In the genomic region with DNA sequence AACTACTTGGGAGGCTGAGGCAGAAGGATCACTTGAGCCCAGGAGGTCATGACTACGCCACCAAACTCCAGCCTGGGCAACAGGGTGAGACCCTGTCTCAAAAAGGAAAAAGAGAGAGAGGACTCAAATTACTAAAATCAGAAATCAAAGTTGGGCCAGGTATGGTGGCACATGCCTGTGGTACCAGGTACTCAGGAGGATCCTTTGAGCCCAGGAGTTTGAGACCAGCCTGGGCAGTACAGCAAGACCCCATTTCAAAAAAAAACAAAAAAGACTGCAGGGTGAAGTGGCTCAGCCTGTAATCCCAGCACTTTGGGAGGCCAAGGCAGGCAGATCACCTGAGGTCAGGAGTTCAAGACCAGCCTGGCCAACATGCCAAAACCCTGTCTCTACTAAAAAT, we compare ENCODE assay signal across 6 cellular contexts. TPM values are rescaled to one million over a fixed set of nuclear protein-coding genes. Genes with fewer than 3 reads are reported as not detected.
A peak's percentile ranks its signal among the peaks of the same experiment; 100 is the strongest.
DNase-seq lines count a peak whose midpoint lies in the region; ATAC-seq, FAIRE-seq and TF ChIP-seq lines count a peak whose summit lies in the region.
"Not testable (repeated sequence)": the region's sequence is repeated elsewhere in the genome, so short reads cannot be mapped to it uniquely, and the experiment has no call there.

No MANE protein-coding gene starts in this region.

- not testable (repeated sequence) for H3K27me3 ChIP-seq in K562 (ENCODE audit: control insufficient read depth in 2 of 2, insufficient read depth in 2 of 2, low read length in 2 of 2); HepG2 (ENCODE audit: control insufficient read depth in 1 of 2, insufficient read depth in 2 of 2, low read length in 2 of 2); gastrocnemius medialis

- H3K9ac ChIP-seq in K562 (ENCODE audit: insufficient read depth in 1 of 2, low read depth in 2 of 2, low read length in 2 of 2); HepG2 (ENCODE audit: insufficient read depth, low read depth, low read length): not testable (repeated sequence)

- H3K27ac Mint-ChIP-seq in CD14-positive monocyte: peak overlapping the region; percentile 77 to 89 (median 88)
- peak overlapping the region; percentile 72 for H3K27ac Mint-ChIP-seq in dendritic cell treated with granulocyte-macrophage colony-stimulating factor and Interleukin-4, amounts not matched to agents 40 ng/mL and 50 ng/mL, for 4 days

- H3K9me3 ChIP-seq in HEK293 (ENCODE audit: control insufficient read depth, insufficient read depth, low read depth, low read length); K562 (replicated peaks; ENCODE audit: control insufficient read depth, insufficient read depth, low read depth, low read length); HepG2 (ENCODE audit: low read length); gastrocnemius medialis: not testable (repeated sequence)

- intact Hi-C loops in CD14-positive monocyte (cut with micrococcal nuclease); K562 (cut with micrococcal nuclease); dendritic cell treated with granulocyte-macrophage colony-stimulating factor and Interleukin-4, amounts not matched to agents 40 ng/mL and 50 ng/mL, for 4 days (cut with micrococcal nuclease); HepG2 (cut with micrococcal nuclease; ENCODE audit: unreplicated experiment); gastrocnemius medialis (cut with DNase I; ENCODE audit: low total_unique reads): not testable (repeated sequence)

- H3K36me3 Mint-ChIP-seq in CD14-positive monocyte: peaks cover 12 to 21% of the 10 kb centered on the region in 2 donors
- H3K36me3 Mint-ChIP-seq in dendritic cell treated with granulocyte-macrophage colony-stimulating factor and Interleukin-4, amounts not matched to agents 40 ng/mL and 50 ng/mL, for 4 days (ENCODE audit: low read depth): peaks cover 24% of the 10 kb centered on the region

- not testable (repeated sequence) for H3K27me3 Mint-ChIP-seq in CD14-positive monocyte (ENCODE audit: low read depth in 3 of 3); dendritic cell treated with granulocyte-macrophage colony-stimulating factor and Interleukin-4, amounts not matched to agents 40 ng/mL and 50 ng/mL, for 4 days

- not testable (repeated sequence) for TF ChIP-seq POLR2A in K562 (conservative IDR thresholded peaks at IDR 0.05); HepG2 (IDR thresholded peaks at IDR 0.05; ENCODE audit: insufficient read depth in 1 of 2, low read depth in 2 of 2, low read length in 2 of 2); gastrocnemius medialis (IDR thresholded peaks at IDR 0.05)

- H2AFZ ChIP-seq in K562 (ENCODE audit: low read depth, low read length); HepG2 (ENCODE audit: low read length): not testable (repeated sequence)

- H3K4me1 ChIP-seq in HEK293 (ENCODE audit: control insufficient read depth, insufficient read depth, low read length) (peaks cover 13% of the 10 kb centered on the region), K562 (replicated peaks in 1 of 2; ENCODE audit: control insufficient read depth in 2 of 2, insufficient read depth in 2 of 2, low read length in 2 of 2) (peaks cover 14 to 18% of the 10 kb centered on the region in 2 experiments), gastrocnemius medialis (peaks cover 22 to 26% of the 10 kb centered on the region in 2 donors)
- H3K4me1 ChIP-seq in HepG2 (ENCODE audit: insufficient read depth, low read length): not testable (repeated sequence)

- H4K20me1 ChIP-seq in K562 (replicated peaks; ENCODE audit: control insufficient read depth, insufficient read depth, low read length): peaks cover 10% of the 10 kb centered on the region; the same call in 1 of the 2 replicates
- H4K20me1 ChIP-seq in HepG2 (ENCODE audit: insufficient read depth, low read length): not testable (repeated sequence)

- H3K27ac ChIP-seq in HEK293 (ENCODE audit: extremely low read depth, low read depth, low read length); K562 (ENCODE audit: extremely low read depth, low read depth, low read length); HepG2 (ENCODE audit: extremely low read length, insufficient read depth, low read length): not testable (repeated sequence)
- peak overlapping the region; percentile 14 to 96 (median 92) for H3K27ac ChIP-seq in gastrocnemius medialis

- H3K9me1 ChIP-seq in K562 (ENCODE audit: control insufficient read depth, insufficient read depth, low read length): not testable (repeated sequence)

- not testable (repeated sequence) for ATAC-seq in K562, HepG2, gastrocnemius medialis

- peaks cover 11% of the 10 kb centered on the region; the same call in 2 of the 3 replicates for H3K79me2 ChIP-seq in K562 (ENCODE audit: control insufficient read depth, insufficient read depth, low read length)
- H3K79me2 ChIP-seq in HepG2 (ENCODE audit: insufficient read depth, low read length): not testable (repeated sequence)

- TF ChIP-seq RAD21 in K562 (CRISPR knock-in tag; conservative IDR thresholded peaks at IDR 0.05 in 1 of 2, IDR thresholded peaks at IDR 0.05 in 1 of 2); HepG2 (CRISPR knock-in tag; IDR thresholded peaks at IDR 0.05): not testable (repeated sequence)

- not testable (repeated sequence) for H3K4me3 ChIP-seq in HEK293 (ENCODE audit: low read depth, low read length); K562; HepG2 (replicated peaks in 1 of 3; ENCODE audit: insufficient read depth in 1 of 3, low read depth in 2 of 3, low read length in 3 of 3); gastrocnemius medialis

- not testable (repeated sequence) for DNase-seq in CD14-positive monocyte (ENCODE audit: low spot score); K562 (ENCODE audit: extremely low read depth in 1 of 4, low spot score in 3 of 4); HepG2 (ENCODE audit: low spot score); gastrocnemius medialis

- CTCF ChIA-PET in HEK293 (lab: Yijun Ruan, JAX): interaction anchor here (0.7 kb wide), 1 partner anchor 12 kb away, joined by 5 read pairs; no protein-coding TSS in a partner anchor
- CTCF ChIA-PET in K562 (lab: Yijun Ruan, JAX; ENCODE audit: low intra/inter-chr PET ratio); HepG2 (lab: Yijun Ruan, JAX; ENCODE audit: low intra/inter-chr PET ratio, low total read pairs): not testable (repeated sequence)

- H3K9me3 Mint-ChIP-seq in CD14-positive monocyte: peaks cover 5 to 19% (median 12%) of the 10 kb centered on the region in 7 donors
- peaks cover 13% of the 10 kb centered on the region for H3K9me3 Mint-ChIP-seq in dendritic cell treated with granulocyte-macrophage colony-stimulating factor and Interleukin-4, amounts not matched to agents 40 ng/mL and 50 ng/mL, for 4 days

- H3K4me1 Mint-ChIP-seq in CD14-positive monocyte: peaks cover 33% of the 10 kb centered on the region
- H3K4me1 Mint-ChIP-seq in dendritic cell treated with granulocyte-macrophage colony-stimulating factor and Interleukin-4, amounts not matched to agents 40 ng/mL and 50 ng/mL, for 4 days (ENCODE audit: low read depth): peaks cover 49% of the 10 kb centered on the region

- H3K36me3 ChIP-seq in HEK293 (ENCODE audit: control insufficient read depth in 2 of 2, insufficient read depth in 1 of 2, low read length in 2 of 2); K562 (ENCODE audit: control insufficient read depth, insufficient read depth, low read length); HepG2 (replicated peaks in 1 of 2; ENCODE audit: control insufficient read depth in 1 of 2, insufficient read depth in 2 of 2, low read length in 2 of 2); gastrocnemius medialis: not testable (repeated sequence)

- not testable (repeated sequence) for H3K4me3 Mint-ChIP-seq in CD14-positive monocyte; dendritic cell treated with granulocyte-macrophage colony-stimulating factor and Interleukin-4, amounts not matched to agents 40 ng/mL and 50 ng/mL, for 4 days

- in situ Hi-C loops in K562 (cut with MboI); HepG2 (cut with HindIII; ENCODE audit: extremely low pct_ligation_motif_present, low pct_unique_long_range_greater_than_20kb); gastrocnemius medialis (cut with MboI; ENCODE audit: low sequenced_read_pairs in 4 of 4): not testable (repeated sequence)

- not testable (repeated sequence) for H3K4me2 ChIP-seq in K562 (ENCODE audit: insufficient read depth, low read length); HepG2 (ENCODE audit: low read depth, low read length)

- BruUV-seq in K562 (replicated peaks; lab: Mats Ljungman, UMichigan); HepG2 (replicated peaks; lab: Mats Ljungman, UMichigan): not testable (repeated sequence)

- TF ChIP-seq EP300 in K562 (IDR thresholded peaks at IDR 0.05; ENCODE audit: low read length); HepG2 (IDR thresholded peaks at IDR 0.05; ENCODE audit: low read depth in 2 of 2, low read length in 2 of 2); HepG2 (CRISPR knock-in tag; IDR thresholded peaks at IDR 0.05; ENCODE audit: borderline replicate concordance): not testable (repeated sequence)

- FAIRE-seq in K562 (lab: Jason Lieb, UNC); HepG2 (lab: Jason Lieb, UNC): not testable (repeated sequence)

- TF ChIP-seq CTCF in CD14-positive monocyte (IDR thresholded peaks at IDR 0.05); HEK293 (tag by site-specific recombination; IDR thresholded peaks at IDR 0.05); K562 (IDR thresholded peaks at IDR 0.05 in 2 of 3, conservative IDR thresholded peaks at IDR 0.05 in 1 of 3; ENCODE audit: insufficient read depth in 2 of 3, low read depth in 1 of 3, low read length in 3 of 3); HepG2 (CRISPR knock-in tag; IDR thresholded peaks at IDR 0.05); gastrocnemius medialis (IDR thresholded peaks at IDR 0.05 in 4 of 5, conservative IDR thresholded peaks at IDR 0.05 in 1 of 5): not testable (repeated sequence)

- WGBS in K562 (ENCODE audit: insufficient coverage, low coverage, missing lambda C conversion rate): 88% methylated on average over 1 of the region's 1 CpG
- 92% methylated on average over 1 of the region's 1 CpG for WGBS in HepG2 (ENCODE audit: low lambda C conversion rate)

- POLR2A ChIA-PET in HEK293 (lab: Yijun Ruan, JAX): interaction anchor here (0.7 kb wide), 2 partner anchors 94 to 102 kb away, joined by 3 to 4 read pairs; no protein-coding TSS in a partner anchor
- POLR2A ChIA-PET in K562 (lab: Yijun Ruan, JAX); HepG2 (lab: Yijun Ruan, JAX): not testable (repeated sequence)

RNA-seq across cellular contexts. Expression of a gene that starts 23.8 kb away (rescaled TPM):
- polyA plus RNA-seq in CD14-positive monocyte (10 to 100 TPM; 27.9 to 35.1 TPM), K562 (2011; rRNA removed) (22.3 and 26.6 TPM in 2 replicates), K562 (2014; fragmentation: Illumina TruSeq; extraction: Trizol) (14.3 and 18.1 TPM in 2 replicates), K562 (2014; fragmentation: Nextera tagmentation; extraction: Ambion mirVana) (1 to 10 TPM; 1.3 to 4.1 TPM), K562 (2014; rRNA removed) (17.3 and 26.7 TPM in 2 replicates), HepG2 (2011; rRNA removed) (26.0 and 27.6 TPM in 2 replicates)
- 56.7 and 91.8 TPM in 2 replicates for total RNA-seq in K562 (2011; cell fraction: chromatin; rRNA removed; ENCODE audit: low replicate concordance)
- total RNA-seq in K562 (2011; cell fraction: nucleolus; rRNA removed): 64.0 and 77.0 TPM in 2 replicates
- total RNA-seq in K562 (2011; cell fraction: nucleoplasm; rRNA removed): 57.0 and 70.0 TPM in 2 replicates
- total RNA-seq in K562 (2014; rRNA removed) (30.5 and 30.6 TPM in 2 replicates), K562 (2014; rRNA removed; fragmentation: Illumina TruSeq; extraction: Trizol) (20.4 and 23.2 TPM in 2 replicates), K562 (2015; rRNA removed; fragmentation: Illumina TruSeq; extraction: Trizol) (15.2 and 15.4 TPM in 2 replicates), K562 (2021) (19.2 and 29.8 TPM in 2 replicates), HepG2 (2016; rRNA removed; fragmentation: Illumina TruSeq; extraction: Trizol) (15.9 and 30.0 TPM in 2 replicates), gastrocnemius medialis (10 to 100 TPM; 36.6 to 52.6 (median 48.2) TPM)
- 25.5 and 54.6 TPM in 2 replicates for polyA plus RNA-seq in K562 (2011; cell fraction: cytosol; rRNA removed)
- 14.8 and 19.5 TPM in 2 replicates for polyA plus RNA-seq in K562 (2011; cell fraction: nucleus; rRNA removed)
- polyA plus RNA-seq in K562 (2012): 19.8 and 32.9 TPM in 2 replicates
- 33.7 and 45.1 TPM in 2 replicates for polyA minus RNA-seq in K562 (2011; rRNA and poly(A)+ RNA removed)
- polyA minus RNA-seq in K562 (2011; cell fraction: cytosol; rRNA and poly(A)+ RNA removed): 14.7 and 21.9 TPM in 2 replicates
- polyA minus RNA-seq in K562 (2011; cell fraction: nucleus; rRNA and poly(A)+ RNA removed): 12.5 and 26.9 TPM in 2 replicates
- total RNA-seq in HepG2 (2016; cell fraction: cytosol; rRNA removed; fragmentation: Illumina TruSeq; extraction: Trizol; ENCODE audit: low read depth): 5.0 and 6.0 TPM in 2 replicates
- 14.1 and 31.0 TPM in 2 replicates for total RNA-seq in HepG2 (2016; cell fraction: insoluble cytoplasmic fraction; rRNA removed; fragmentation: Illumina TruSeq; extraction: Trizol)
- total RNA-seq in HepG2 (2016; cell fraction: membrane; rRNA removed; fragmentation: Illumina TruSeq; extraction: Trizol): 6.5 and 8.3 TPM in 2 replicates
- total RNA-seq in HepG2 (2016; cell fraction: nucleus; rRNA removed; fragmentation: Illumina TruSeq; extraction: Trizol): 29.9 and 30.1 TPM in 2 replicates
- polyA plus RNA-seq in HepG2 (2011; cell fraction: cytosol; rRNA removed): 20.8 and 47.3 TPM in 2 replicates
- 23.4 and 23.7 TPM in 2 replicates for polyA plus RNA-seq in HepG2 (2011; cell fraction: nucleus; rRNA removed)
- 26.8 and 28.6 TPM in 2 replicates for polyA plus RNA-seq in HepG2 (2012)
- 4.2 and 4.3 TPM in 2 replicates for polyA plus RNA-seq in HepG2 (2016; cell fraction: cytosol; fragmentation: Illumina TruSeq; extraction: Trizol; ENCODE audit: low read depth)
- 10.9 and 13.0 TPM in 2 replicates for polyA plus RNA-seq in HepG2 (2016; cell fraction: insoluble cytoplasmic fraction; fragmentation: Illumina TruSeq; extraction: Trizol; ENCODE audit: low read depth)
- polyA plus RNA-seq in HepG2 (2016; cell fraction: membrane; fragmentation: Illumina TruSeq; extraction: Trizol; ENCODE audit: low read depth): 3.6 and 4.4 TPM in 2 replicates
- 40.0 and 42.7 TPM in 2 replicates for polyA plus RNA-seq in HepG2 (2016; cell fraction: nucleus; fragmentation: Illumina TruSeq; extraction: Trizol; ENCODE audit: insufficient read depth, low read depth)
- polyA minus RNA-seq in HepG2 (2011; rRNA and poly(A)+ RNA removed; ENCODE audit: low replicate concordance): 16.2 and 45.8 TPM in 2 replicates
- 12.9 and 13.8 TPM in 2 replicates for polyA minus RNA-seq in HepG2 (2011; cell fraction: cytosol; rRNA and poly(A)+ RNA removed)
- polyA minus RNA-seq in HepG2 (2011; cell fraction: nucleus; rRNA and poly(A)+ RNA removed): 12.6 and 13.4 TPM in 2 replicates
